8 cellular contexts compared by ENCODE assay signal in the genomic region with DNA sequence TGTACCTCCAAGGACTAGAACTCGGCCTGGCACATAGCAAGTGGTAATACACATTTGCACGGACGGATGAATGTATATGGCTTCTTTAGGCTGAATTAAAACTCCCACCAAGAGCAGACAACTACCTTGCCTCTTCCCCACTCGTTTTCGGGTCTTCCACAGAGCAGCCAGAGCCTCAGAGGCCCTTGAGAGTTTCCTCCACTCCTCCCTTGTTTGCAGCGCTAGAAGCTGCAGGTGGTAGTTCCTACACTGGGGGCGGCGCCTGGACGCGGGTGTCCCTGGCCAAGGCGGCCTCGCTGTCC. TPM values are rescaled to one million over a fixed set of nuclear protein-coding genes. Genes with fewer than 3 reads are reported as not detected.
DNase-seq lines count a peak whose midpoint lies in the region; TF ChIP-seq lines count a peak whose summit lies in the region.

No MANE protein-coding gene starts in this region.

- H3K36me3 ChIP-seq in brain microvascular endothelial cell (replicated peaks) = no peaks in the 10 kb centered on the region
- H3K36me3 ChIP-seq in stomach smooth muscle (ENCODE audit: control insufficient read depth in 2 of 2, insufficient read depth in 2 of 2, low read length in 2 of 2) = no peaks in the 10 kb centered on the region
- no peaks in the 10 kb centered on the region for H3K36me3 ChIP-seq in CD4-positive, alpha-beta memory T cell (ENCODE audit: insufficient read depth, low read length)

- peaks cover 0 to 15% (median 3%) of the 10 kb centered on the region in 4 donors for H3K4me1 Mint-ChIP-seq in CD4-positive, alpha-beta memory T cell

- in situ Hi-C loops in brain microvascular endothelial cell (cut with HindIII; ENCODE audit: low pct_ligation_motif_present, low sequenced_read_pairs) = loop anchor here (25.0 kb wide), 1 partner anchor 115 kb away; a partner anchor contains a TSS

- H3K27ac ChIP-seq in brain microvascular endothelial cell (no peak overlapping the region), stomach smooth muscle (ENCODE audit: low read length) (no peak overlapping the region)
- no peak overlapping the region for H3K27ac ChIP-seq in CD4-positive, alpha-beta memory T cell (ENCODE audit: low read depth, low read length)

- peaks cover 27 to 28% of the 10 kb centered on the region in 2 donors for H3K27me3 Mint-ChIP-seq in CD4-positive, alpha-beta memory T cell

- DNase-seq in NCI-H146 (lab: John Stamatoyannopoulos, UW) (peak; percentile 51), NCI-H146 treated with DMSO at 0.1 percent for 48 hours (lab: John Stamatoyannopoulos, UW; ENCODE audit: unreplicated experiment) (no peak), brain microvascular endothelial cell (no peak), kidney glomerular epithelial cell (lab: John Stamatoyannopoulos, UW) (peak; percentile 24), OCI-M1 (lab: John Stamatoyannopoulos, UW) (no peak)
- DNase-seq in CD4-positive, alpha-beta memory T cell = no peak
- no peak for DNase-seq in activated naive CD4-positive, alpha-beta T cell (lab: John Stamatoyannopoulos, UW)

- CTCF ChIA-PET in CD4-positive, alpha-beta memory T cell (lab: Charles Lee; ENCODE audit: partially characterized antibody) = no interaction called here

- intact Hi-C loops in CD4-positive, alpha-beta memory T cell (cut with micrococcal nuclease) = no loop called here

- peaks cover 0 to 8% (median 4%) of the 10 kb centered on the region in 8 donors for H3K9me3 Mint-ChIP-seq in CD4-positive, alpha-beta memory T cell

- peaks cover 4% of the 10 kb centered on the region for H3K4me1 ChIP-seq in stomach smooth muscle (ENCODE audit: control insufficient read depth, insufficient read depth, low read length)
- no peaks in the 10 kb centered on the region for H3K4me1 ChIP-seq in CD4-positive, alpha-beta memory T cell (ENCODE audit: insufficient read depth, low read length)

- H3K9ac ChIP-seq in stomach smooth muscle (ENCODE audit: low read length in 2 of 2) = no peak overlapping the region

- H3K4me3 ChIP-seq in brain microvascular endothelial cell (ENCODE audit: low read depth, low read length) (peak overlapping the region; percentile 73), stomach smooth muscle (ENCODE audit: low read length in 2 of 2) (peak overlapping the region; percentile 67 to 74)
- no peak overlapping the region for H3K4me3 ChIP-seq in CD4-positive, alpha-beta memory T cell (ENCODE audit: low read length in 2 of 2)

- no peaks in the 10 kb centered on the region for H3K9me3 ChIP-seq in stomach smooth muscle (ENCODE audit: control insufficient read depth in 2 of 2, low read length in 2 of 2)
- H3K9me3 ChIP-seq in CD4-positive, alpha-beta memory T cell (ENCODE audit: control insufficient read depth in 1 of 2, low read length in 2 of 2) = no peaks in the 10 kb centered on the region

- peak overlapping the region in 3 of 8 donors; percentile 30 to 57 (median 52) for H3K4me3 Mint-ChIP-seq in CD4-positive, alpha-beta memory T cell

- TF ChIP-seq CTCF in brain microvascular endothelial cell (IDR thresholded peaks at IDR 0.05; ENCODE audit: low read depth, low read length, missing control alignments) = no peak

- no peaks in the 10 kb centered on the region for H3K27me3 ChIP-seq in brain microvascular endothelial cell (replicated peaks)
- H3K27me3 ChIP-seq in stomach smooth muscle (ENCODE audit: control insufficient read depth in 1 of 2, insufficient read depth in 2 of 2, low read length in 2 of 2) = peaks cover 0 to 17% of the 10 kb centered on the region in 2 donors
- peaks cover 9% of the 10 kb centered on the region for H3K27me3 ChIP-seq in CD4-positive, alpha-beta memory T cell (ENCODE audit: insufficient read depth, low read length)

- no peaks in the 10 kb centered on the region for H3K36me3 Mint-ChIP-seq in CD4-positive, alpha-beta memory T cell

- POLR2A ChIA-PET in CD4-positive, alpha-beta memory T cell (lab: Charles Lee; ENCODE audit: partially characterized antibody) = no interaction called here

- no peak overlapping the region for H3K27ac Mint-ChIP-seq in CD4-positive, alpha-beta memory T cell

RNA-seq across cellular contexts. Expression of a gene that starts 10.2 kb away (rescaled TPM):
- not detected for total RNA-seq in CD4-positive, alpha-beta memory T cell
- under 1 TPM in 1 of 2 donors, not detected in 1; 0.37 TPM for polyA plus RNA-seq in CD4-positive, alpha-beta memory T cell

Comparison
In these comparisons a context has a peak if more than half of its experiments do, and no peak if none do; other contexts are left out.
1. DNase-seq: peak in NCI-H146 (single experiment) and kidney glomerular epithelial cell (single experiment); none in NCI-H146 treated with DMSO at 0.1 percent for 48 hours (single experiment), brain microvascular endothelial cell (single experiment), CD4-positive, alpha-beta memory T cell (0 of 5), activated naive CD4-positive, alpha-beta T cell (0 of 4) and OCI-M1 (single experiment).
2. H3K4me3 ChIP-seq: peak in brain microvascular endothelial cell (single experiment) and stomach smooth muscle (2 of 2); none in CD4-positive, alpha-beta memory T cell (0 of 2).